14 cellular contexts compared by ENCODE assay signal in genomic region chr15:74383286-74383685, GRCh38. TPM values are rescaled to one million over a fixed set of nuclear protein-coding genes. Genes with fewer than 3 reads are reported as not detected.
DNase-seq lines count a peak whose midpoint lies in the region; ATAC-seq, FAIRE-seq and TF ChIP-seq lines count a peak whose summit lies in the region.
"Had no signal": no experiment of that assay in that cellular context is flagged by ENCODE, and none has a peak within 500 bp of the region (broad histone marks: within the 10 kb centered on the region; RNA-seq: fewer than 3 reads in every experiment).

No MANE protein-coding gene starts in this region.

- TF ChIP-seq CTCF in IMR-90 (conservative IDR thresholded peaks at IDR 0.05; ENCODE audit: low read depth, low read length) (no peak), GM12878 (IDR thresholded peaks at IDR 0.05 in 2 of 3, conservative IDR thresholded peaks at IDR 0.05 in 1 of 3; ENCODE audit: control insufficient read depth in 2 of 3, extremely low read depth in 1 of 3, insufficient read depth in 1 of 3, low read depth in 3 of 3, low read length in 3 of 3) (no peak)

- H3K79me1 ChIP-seq in IMR-90 (ENCODE audit: low read depth in 1 of 2, low read length in 2 of 2) = peaks cover 0 to 5% of the 10 kb centered on the region in 2 experiments; a peak in 1 of 4 replicates

- H3K9ac ChIP-seq in BLaER1 (no peak overlapping the region), IMR-90 (ENCODE audit: low read depth, low read length) (no peak overlapping the region), GM12878 (ENCODE audit: control insufficient read depth, insufficient read depth, low read length) (peak overlapping the region; percentile 77)

- no peak overlapping the region for H3K4me3 ChIP-seq in BLaER1
- no peak overlapping the region for H3K4me3 ChIP-seq in IMR-90 (ENCODE audit: insufficient read depth, low read depth, low read length)
- peak overlapping the region; percentile 30; the same call in 1 of the 2 replicates for H3K4me3 ChIP-seq in GM12878

- no CpG with 5 or more reads among the region's 4 CpGs for WGBS in IMR-90 (ENCODE audit: extremely low coverage in 2 of 2, insufficient read length in 1 of 2), 2 experiments
- WGBS in GM12878 (ENCODE audit: insufficient coverage, insufficient replicate concordance, low lambda C conversion rate, missing lambda C conversion rate) = 0% methylated on average over 4 of the region's 4 CpGs

- TF ChIP-seq EP300 in GM12878 (IDR thresholded peaks at IDR 0.05; ENCODE audit: borderline replicate concordance in 1 of 2, control insufficient read depth in 1 of 2, low read depth in 2 of 2, low read length in 2 of 2) = no peak

- H3K4ac ChIP-seq in IMR-90 (ENCODE audit: low read depth, low read length) = peak overlapping the region; percentile 39; the same call in 1 of the 2 replicates

- ATAC-seq in GM18907 (IDR thresholded peaks at IDR 0.05; ENCODE audit: unreplicated experiment) (peak; percentile 22), IMR-90 (ENCODE audit: low read depth) (no peak), GM12878 (peak; percentile 28), GM21360 (IDR thresholded peaks at IDR 0.05; ENCODE audit: unreplicated experiment) (no peak)
- ATAC-seq: left colon, Right ventricle myocardium inferior had no signal

- peaks cover 30% of the 10 kb centered on the region for H3K79me2 ChIP-seq in GM12878 (ENCODE audit: control insufficient read depth, insufficient read depth, low read length)

- no peaks in the 10 kb centered on the region for H3K36me3 ChIP-seq in BLaER1
- no peaks in the 10 kb centered on the region for H3K36me3 ChIP-seq in IMR-90 (ENCODE audit: control insufficient read depth, insufficient read depth, low read length)
- no peaks in the 10 kb centered on the region; a peak in 1 of 4 replicates for H3K36me3 ChIP-seq in GM12878 (ENCODE audit: control insufficient read depth in 2 of 2, insufficient read depth in 2 of 2, low read length in 1 of 2)
- H3K36me3 ChIP-seq: BE2C had no signal

- H4K91ac ChIP-seq in IMR-90 (ENCODE audit: insufficient read depth, low read depth, low read length) = no peak overlapping the region; the same call in 1 of the 2 replicates

- RAD21 ChIA-PET in GM12878 (lab: Charles Lee; ENCODE audit: unreplicated experiment) = interaction anchor here (0.8 to 7.4 kb wide), 12 partner anchors 12 to 389 kb away, joined by 3 to 262 read pairs (median 10); partner anchors contain the start of genes ARID3B, PML, SEMA7A and UBL7

- 0 out of 4 replicates have a peak overlapping the region, but pooled peaks of 1 of the 2 experiments have one; percentile 28 for H4K8ac ChIP-seq in IMR-90 (ENCODE audit: low read depth in 2 of 2, low read length in 2 of 2)

- H3K56ac ChIP-seq in IMR-90 (ENCODE audit: extremely low read depth, insufficient read depth, low read length) = no peak overlapping the region

- DNase-seq in IMR-90 (no peak), GM12878 (ENCODE audit: low read depth, low spot score) (no peak), epidermal melanocyte (ENCODE audit: insufficient read length, low spot score) (no peak), urothelium cell line (ENCODE audit: low spot score) (no peak), HEK293T (ENCODE audit: extremely low spot score) (no peak)
- DNase-seq: BE2C, Kasumi-1, left colon had no signal

- H2BK15ac ChIP-seq in IMR-90 (ENCODE audit: low read depth, low read length) = no peak overlapping the region

- H3K23ac ChIP-seq in IMR-90 (ENCODE audit: low read depth, low read length) = no peak overlapping the region

- POLR2A ChIA-PET in IMR-90 (lab: Charles Lee; ENCODE audit: unreplicated experiment) = no interaction called here
- POLR2A ChIA-PET in GM12878 (lab: Charles Lee) = interaction anchor here (1.0 to 15.8 kb wide), 7 partner anchors 9 to 56 kb away, joined by 4 to 302 read pairs (median 12); partner anchors contain the start of gene SEMA7A
- POLR2A ChIA-PET in HEK293T (lab: Yijun Ruan, JAX) = interaction anchor here (1.3 to 3.3 kb wide), 2 partner anchors 77 to 78 kb away, joined by 5 to 13 read pairs; partner anchors contain the start of gene UBL7

- TF ChIP-seq POLR2A in IMR-90 (IDR thresholded peaks at IDR 0.05; ENCODE audit: low read depth, low read length) (no peak), GM12878 (IDR thresholded peaks at IDR 0.05; ENCODE audit: low read depth, low read length) (no peak; the same call in 1 of the 2 replicates)

- dilution Hi-C loops in IMR-90 (cut with HindIII; ENCODE audit: low sequenced_read_pairs, unreplicated experiment) = no loop called here

- SMC1A ChIA-PET in GM12878 (lab: Charles Lee; ENCODE audit: uncharacterized antibody, unreplicated experiment) = interaction anchor here (0.6 to 21.3 kb wide), 12 partner anchors 8 to 162 kb away, joined by 3 to 544 read pairs (median 6); partner anchors contain the start of gene SEMA7A

- in situ Hi-C loops in IMR-90 (cut with MboI; ENCODE audit: low sequenced_read_pairs) (loop anchor here (5.0 kb wide), 1 partner anchor 54 kb away; no protein-coding TSS in a partner anchor), GM12878 (cut with MboI) (loop anchor here (5.0 kb wide), 2 partner anchors 54 to 159 kb away; partner anchors contain the start of gene ARID3B)

- H3K27me3 ChIP-seq in BLaER1 = no peaks in the 10 kb centered on the region
- no peaks in the 10 kb centered on the region for H3K27me3 ChIP-seq in IMR-90 (ENCODE audit: control insufficient read depth, insufficient read depth, low read length)
- no peaks in the 10 kb centered on the region for H3K27me3 ChIP-seq in GM12878 (replicated peaks in 1 of 2; ENCODE audit: control insufficient read depth in 2 of 2, insufficient read depth in 2 of 2, low read length in 1 of 2)
- H3K27me3 ChIP-seq: BE2C had no signal

- no peak overlapping the region for H3K18ac ChIP-seq in IMR-90 (ENCODE audit: low read depth, low read length)

- H2AK9ac ChIP-seq in IMR-90 (replicated peaks; ENCODE audit: low read depth, low read length, poor library complexity) = peak overlapping the region; percentile 77

- CTCF ChIA-PET in IMR-90 (lab: Yijun Ruan, JAX) (interaction anchor here (0.7 to 5.3 kb wide), 5 partner anchors 10 to 139 kb away, joined by 5 to 31 read pairs (median 11); no protein-coding TSS in a partner anchor), GM12878 (lab: Yijun Ruan, JAX) (interaction anchor here (0.8 to 21.7 kb wide), 14 partner anchors 8 to 415 kb away, joined by 3 to 655 read pairs (median 4); partner anchors contain the start of gene SEMA7A), HEK293T (lab: Yijun Ruan, JAX) (interaction anchor here (1.3 to 3.3 kb wide), 3 partner anchors 56 to 249 kb away, joined by 3 to 19 read pairs (median 17); no protein-coding TSS in a partner anchor)

- FAIRE-seq in GM12878 (lab: Jason Lieb, UNC) = no peak
- FAIRE-seq in urothelium cell line (lab: Jason Lieb, UNC) = no peak
- FAIRE-seq: frontal cortex had no signal

- intact Hi-C loops in IMR-90 (cut with micrococcal nuclease) = loop anchor here (2.0 to 5.0 kb wide), 2 partner anchors 106 to 164 kb away; no protein-coding TSS in a partner anchor
- intact Hi-C loops in GM12878 (cut with micrococcal nuclease; ENCODE audit: unreplicated experiment) = loop anchor here (1.0 to 2.0 kb wide), 3 partner anchors 14 to 108 kb away; no protein-coding TSS in a partner anchor

- peaks cover 8% of the 10 kb centered on the region; the same call in 1 of the 2 replicates for H3K9me1 ChIP-seq in IMR-90 (ENCODE audit: insufficient read depth, low read length)

- TF ChIP-seq RAD21 in IMR-90 (IDR thresholded peaks at IDR 0.05; ENCODE audit: low read length) = no peak
- TF ChIP-seq RAD21 in GM12878 (IDR thresholded peaks at IDR 0.05; ENCODE audit: insufficient read depth, low read depth, low read length) = no peak

- H4K20me1 ChIP-seq in BLaER1 (no peaks in the 10 kb centered on the region), IMR-90 (ENCODE audit: insufficient read depth, low read length) (no peaks in the 10 kb centered on the region), GM12878 (ENCODE audit: control insufficient read depth, insufficient read depth) (no peaks in the 10 kb centered on the region)

- H3K27ac ChIP-seq in BLaER1 (no peak overlapping the region), IMR-90 (ENCODE audit: insufficient read depth, low read length) (no peak overlapping the region), GM12878 (ENCODE audit: control insufficient read depth, insufficient read depth) (peak overlapping the region; percentile 97)

- H3K14ac ChIP-seq in IMR-90 (replicated peaks; ENCODE audit: low read depth, low read length) = 0 out of 2 replicates have a peak overlapping the region, but pooled peaks have one; percentile 14

- peak overlapping the region; percentile 79; the same call in 1 of the 2 replicates for H3K4me2 ChIP-seq in BLaER1
- H3K4me2 ChIP-seq in IMR-90 (ENCODE audit: low read depth, low read length) = no peak overlapping the region
- H3K4me2 ChIP-seq in GM12878 (ENCODE audit: control insufficient read depth, insufficient read depth) = peak overlapping the region; percentile 81

- H2BK5ac ChIP-seq in IMR-90 (ENCODE audit: low read depth, low read length, poor library complexity, severe bottlenecking) = no peak overlapping the region

- H2AFZ ChIP-seq in IMR-90 (replicated peaks; ENCODE audit: low read length, poor library complexity) = no peak overlapping the region
- no peak overlapping the region for H2AFZ ChIP-seq in GM12878 (ENCODE audit: control insufficient read depth, low read depth, low read length)

- no peak overlapping the region for H4K5ac ChIP-seq in IMR-90 (ENCODE audit: low read depth, low read length)

- H2AK5ac ChIP-seq in IMR-90 (ENCODE audit: low read depth, low read length) = 0 out of 2 replicates have a peak overlapping the region, but pooled peaks have one; percentile 15

- H3K9me3 ChIP-seq in BLaER1 (no peaks in the 10 kb centered on the region), IMR-90 (ENCODE audit: control insufficient read depth, insufficient read depth, low read length) (no peaks in the 10 kb centered on the region), GM12878 (replicated peaks; ENCODE audit: control insufficient read depth, insufficient read depth, low read length) (no peaks in the 10 kb centered on the region)
- H3K9me3 ChIP-seq: BE2C had no signal

- H2BK120ac ChIP-seq in IMR-90 (ENCODE audit: low read depth, low read length) = no peak overlapping the region

- peaks cover 77% of the 10 kb centered on the region for H3K4me1 ChIP-seq in BLaER1
- H3K4me1 ChIP-seq in IMR-90 (ENCODE audit: control insufficient read depth, insufficient read depth, low read length) = peaks cover 4% of the 10 kb centered on the region; the same call in 1 of the 2 replicates
- peaks cover 73% of the 10 kb centered on the region for H3K4me1 ChIP-seq in GM12878 (ENCODE audit: control insufficient read depth, insufficient read depth, low read length)
- H3K4me1 ChIP-seq: BE2C had no signal

- BruUV-seq in IMR-90 (replicated peaks; lab: Mats Ljungman, UMichigan) (no TSS peak), GM12878 (replicated peaks; lab: Mats Ljungman, UMichigan) (no TSS peak)

- no peak overlapping the region for H2BK20ac ChIP-seq in IMR-90 (ENCODE audit: low read depth, low read length)

RNA-seq across cellular contexts. Expression of gene CYP11A1, which starts 15.8 kb away (rescaled TPM):
- total RNA-seq in IMR-90 (2012; rRNA removed) (0.18 and 0.28 TPM in 2 replicates), GM12878 (2014; rRNA removed) (not detected in 2 replicates), GM12878 (2014; rRNA removed; fragmentation: Illumina TruSeq; extraction: Trizol) (not detected in 2 replicates), GM12878 (2021) (0.29 and 0.69 TPM in 2 replicates)
- polyA plus RNA-seq in IMR-90 (2012; rRNA removed) (0.46 and 0.50 TPM in 2 replicates), GM12878 (2011; rRNA removed) (1.1 and 1.2 TPM in 2 replicates), GM12878 (2014; fragmentation: Illumina TruSeq; extraction: Trizol) (0.19 TPM in 1 of 2 replicates, not detected in the other), GM12878 (2014; fragmentation: Nextera tagmentation; extraction: Ambion mirVana) (under 1 TPM; 0.11 to 0.23 TPM), GM12878 (2014; rRNA removed) (0.52 TPM in 1 of 2 replicates, not detected in the other), GM12878 (2016; fragmentation: Nextera tagmentation; extraction: Ambion mirVana) (not detected)
- polyA plus RNA-seq in IMR-90 (2012; cell fraction: cytosol; rRNA removed) = 0.17 and 0.60 TPM in 2 replicates
- polyA plus RNA-seq in IMR-90 (2012; cell fraction: nucleus; rRNA removed; ENCODE audit: low replicate concordance) = 0.23 and 0.26 TPM in 2 replicates
- total RNA-seq in GM12878 (2013; cell fraction: nucleolus; rRNA removed) = 8.3 and 9.5 TPM in 2 replicates
- 0.34 TPM for polyA plus RNA-seq in GM12878 (2011; ENCODE audit: low read depth)
- polyA plus RNA-seq in GM12878 (2011; cell fraction: cytosol; rRNA removed) = 0.90 and 1.7 TPM in 2 replicates
- polyA plus RNA-seq in GM12878 (2011; cell fraction: nucleus; rRNA removed) = 1.4 and 3.2 TPM in 2 replicates
- polyA plus RNA-seq in GM12878 (2012) = 0.50 and 1.1 TPM in 2 replicates
- 0.80 and 2.3 TPM in 2 replicates for polyA minus RNA-seq in GM12878 (2011; rRNA and poly(A)+ RNA removed)
- not detected in 2 replicates for polyA minus RNA-seq in GM12878 (2011; cell fraction: cytosol; rRNA and poly(A)+ RNA removed)
- polyA minus RNA-seq in GM12878 (2011; cell fraction: nucleus; rRNA and poly(A)+ RNA removed) = 1.4 and 1.5 TPM in 2 replicates
- total RNA-seq: frontal cortex, osteocyte had no signal

RNA-seq across cellular contexts. Expression of gene SEMA7A, which starts 50.5 kb away (rescaled TPM):
- total RNA-seq in IMR-90 (2012; rRNA removed) (27.8 and 30.5 TPM in 2 replicates), GM12878 (2014; rRNA removed) (56.3 and 58.3 TPM in 2 replicates), GM12878 (2014; rRNA removed; fragmentation: Illumina TruSeq; extraction: Trizol) (48.7 and 52.9 TPM in 2 replicates), GM12878 (2021) (112 and 114 TPM in 2 replicates)
- polyA plus RNA-seq in IMR-90 (2012; rRNA removed) (87.3 and 88.1 TPM in 2 replicates), GM12878 (2011; rRNA removed) (37.6 and 65.2 TPM in 2 replicates), GM12878 (2014; fragmentation: Illumina TruSeq; extraction: Trizol) (47.9 and 70.5 TPM in 2 replicates), GM12878 (2014; fragmentation: Nextera tagmentation; extraction: Ambion mirVana) (1 to 10 TPM in 1 of 2 experiments, under 1 TPM in 1; 0.08 to 1.1 TPM), GM12878 (2014; rRNA removed) (99.1 and 99.2 TPM in 2 replicates), GM12878 (2016; fragmentation: Nextera tagmentation; extraction: Ambion mirVana) (10 to 100 TPM; 13.3 to 15.6 TPM)
- 46.2 and 68.0 TPM in 2 replicates for polyA plus RNA-seq in IMR-90 (2012; cell fraction: cytosol; rRNA removed)
- 57.3 and 104 TPM in 2 replicates for polyA plus RNA-seq in IMR-90 (2012; cell fraction: nucleus; rRNA removed; ENCODE audit: low replicate concordance)
- total RNA-seq in GM12878 (2013; cell fraction: nucleolus; rRNA removed) = 137 and 160 TPM in 2 replicates
- 33.6 TPM for polyA plus RNA-seq in GM12878 (2011; ENCODE audit: low read depth)
- 115 and 126 TPM in 2 replicates for polyA plus RNA-seq in GM12878 (2011; cell fraction: cytosol; rRNA removed)
- polyA plus RNA-seq in GM12878 (2011; cell fraction: nucleus; rRNA removed) = 208 and 229 TPM in 2 replicates
- polyA plus RNA-seq in GM12878 (2012) = 60.0 and 110 TPM in 2 replicates
- 75.6 and 130 TPM in 2 replicates for polyA minus RNA-seq in GM12878 (2011; rRNA and poly(A)+ RNA removed)
- polyA minus RNA-seq in GM12878 (2011; cell fraction: cytosol; rRNA and poly(A)+ RNA removed) = 48.1 and 52.4 TPM in 2 replicates
- polyA minus RNA-seq in GM12878 (2011; cell fraction: nucleus; rRNA and poly(A)+ RNA removed) = 48.2 and 63.7 TPM in 2 replicates

Comparison
In these comparisons a context has a peak if more than half of its experiments do, and no peak if none do; other contexts are left out.
1. ATAC-seq: peak in GM18907 (single experiment) and GM12878 (single experiment); none in IMR-90 (single experiment) and GM21360 (single experiment).